Comparison of ENCODE assay signal across 1 cellular context in the genomic region with DNA sequence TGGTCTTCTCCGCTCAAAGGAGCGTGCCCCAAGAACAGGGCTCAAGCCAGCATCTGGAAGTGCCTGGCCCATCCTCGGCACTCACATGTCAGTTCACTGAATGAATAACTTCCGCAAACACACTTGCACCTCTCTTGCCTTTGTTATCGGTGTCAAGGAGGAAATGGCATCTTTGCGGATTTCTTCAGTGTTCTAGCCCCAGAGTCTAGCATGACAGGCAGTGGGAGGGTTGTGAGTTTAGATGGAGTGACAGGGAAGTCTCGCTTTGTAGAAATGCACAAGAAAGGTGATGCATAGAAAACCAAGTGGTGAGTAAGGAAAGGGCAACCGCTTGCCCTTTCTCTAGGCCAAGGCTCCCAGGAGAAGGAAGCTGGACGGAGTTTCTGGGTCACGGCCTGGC.
TF ChIP-seq lines count a peak whose summit lies in the region.

No MANE protein-coding gene starts in this region.

TF ChIP-seq in K562, 482 proteins besides CTCF, POLR2A, EP300 and RAD21:
- no peak for TF ChIP-seq MCM7 (IDR thresholded peaks at IDR 0.05)
- no peak for TF ChIP-seq DACH1 (IDR thresholded peaks at IDR 0.05; ENCODE audit: partially characterized antibody)
- no peak for TF ChIP-seq ZNF551 (CRISPR knock-in tag; IDR thresholded peaks at IDR 0.05)
- no peak for TF ChIP-seq RBFOX2 (IDR thresholded peaks at IDR 0.05; ENCODE audit: low read depth, low read length)
- TF ChIP-seq HDGF (IDR thresholded peaks at IDR 0.05) = no peak
- TF ChIP-seq CBFA2T3 (IDR thresholded peaks at IDR 0.05) = no peak
- no peak for TF ChIP-seq ZNF766 (CRISPR knock-in tag; conservative IDR thresholded peaks at IDR 0.05)
- no peak for TF ChIP-seq ZNF23 (CRISPR knock-in tag; IDR thresholded peaks at IDR 0.05)
- no peak for TF ChIP-seq KLF1 (tag; IDR thresholded peaks at IDR 0.05)
- TF ChIP-seq ESRRB (CRISPR knock-in tag; IDR thresholded peaks at IDR 0.05; ENCODE audit: borderline replicate concordance) = no peak
- TF ChIP-seq FIP1L1 (IDR thresholded peaks at IDR 0.05; ENCODE audit: low read depth, low read length, poor library complexity, severe bottlenecking) = no peak
